In genomic region chr11:60840711-60841430, GRCh38 we compare ENCODE assay signal across 9 cellular contexts. TPM values are rescaled to one million over a fixed set of nuclear protein-coding genes. Genes with fewer than 3 reads are reported as not detected.
DNase-seq lines count a peak whose midpoint lies in the region; ATAC-seq, FAIRE-seq and TF ChIP-seq lines count a peak whose summit lies in the region.
"Had no signal": no experiment of that assay in that cellular context is flagged by ENCODE, and none has a peak within 500 bp of the region (broad histone marks: within the 10 kb centered on the region; RNA-seq: fewer than 3 reads in every experiment).

No MANE protein-coding gene starts in this region.

- POLR2A ChIA-PET in SK-N-SH (lab: Yijun Ruan, JAX) = no interaction called here

- H2AFZ ChIP-seq in SK-N-SH (ENCODE audit: low read depth) = 0 out of 2 replicates have a peak overlapping the region, but pooled peaks have one; percentile 68

- no peak overlapping the region for H3K9ac ChIP-seq in SK-N-SH

- H3K79me2 ChIP-seq in SK-N-SH (ENCODE audit: insufficient read depth) = peaks cover 37% of the 10 kb centered on the region

- DNase-seq in SK-N-SH = no peak
- peak; percentile 86 for DNase-seq in iris pigment epithelial cell (ENCODE audit: low read depth)
- no peak for DNase-seq in thoracic aorta (ENCODE audit: low spot score)
- DNase-seq in GM19239 (ENCODE audit: insufficient read length, low spot score) = no peak
- DNase-seq in NCI-H187 (lab: John Stamatoyannopoulos, UW) = no peak

- ATAC-seq in SK-N-SH treated with all-trans-retinoic acid at 6 μM for 48 hours (no peak), thoracic aorta (ENCODE audit: insufficient number of reproducible peaks, low FRiP score, low read depth) (no peak), HG02642 (IDR thresholded peaks at IDR 0.05; ENCODE audit: poor library complexity, unreplicated experiment) (no peak)

- no peaks in the 10 kb centered on the region for H3K9me2 ChIP-seq in SK-N-SH

- H3K36me3 ChIP-seq in SK-N-SH (replicated peaks in 1 of 2; ENCODE audit: control insufficient read depth in 1 of 2, insufficient read depth in 2 of 2, low read length in 1 of 2) = peaks cover 0 to 3% of the 10 kb centered on the region in 2 experiments
- no peaks in the 10 kb centered on the region for H3K36me3 ChIP-seq in thoracic aorta

- H3K27ac ChIP-seq in SK-N-SH (ENCODE audit: low read depth in 2 of 2, low read length in 1 of 2) (peak overlapping the region in 1 of 2 experiments; percentile 66; a peak in 1 of 4 replicates), angular gyrus (ENCODE audit: low read depth, low read length) (peak overlapping the region; percentile 2), thoracic aorta (peak overlapping the region; percentile 73 to 77)

- H3K9me3 ChIP-seq in SK-N-SH (no peaks in the 10 kb centered on the region), thoracic aorta (no peaks in the 10 kb centered on the region)

- FAIRE-seq in GM19239 (lab: Jason Lieb, UNC) = no peak

- TF ChIP-seq EP300 in SK-N-SH (IDR thresholded peaks at IDR 0.05; ENCODE audit: borderline replicate concordance in 1 of 2, low read depth in 1 of 2, low read length in 1 of 2) = no peak

- H3F3A ChIP-seq in SK-N-SH (replicated peaks; ENCODE audit: insufficient read depth) = no peaks in the 10 kb centered on the region

- H3K4me2 ChIP-seq in SK-N-SH = no peak overlapping the region

- no peaks in the 10 kb centered on the region for H3K27me3 ChIP-seq in SK-N-SH (ENCODE audit: insufficient read depth)
- H3K27me3 ChIP-seq in thoracic aorta (replicated peaks; ENCODE audit: insufficient read depth) = no peaks in the 10 kb centered on the region

- H3K4me3 ChIP-seq in SK-N-SH (ENCODE audit: low read depth in 2 of 2, low read length in 1 of 2) = no peak overlapping the region
- H3K4me3 ChIP-seq in thoracic aorta = peak overlapping the region; percentile 76

- CTCF ChIA-PET in SK-N-SH (lab: Yijun Ruan, JAX) = interaction anchor here (2.6 to 23.7 kb wide), 2 partner anchors 9 to 55 kb away, joined by 16 to 550 read pairs; partner anchors contain the start of gene PRPF19

- TF ChIP-seq CTCF in SK-N-SH (IDR thresholded peaks at IDR 0.05) (no peak), thoracic aorta (IDR thresholded peaks at IDR 0.05) (no peak)

- no peaks in the 10 kb centered on the region; the same call in 1 of the 2 replicates for H4K20me1 ChIP-seq in SK-N-SH (ENCODE audit: insufficient read depth)

- 92% methylated on average over 11 of the region's 12 CpGs for WGBS in SK-N-SH (ENCODE audit: low lambda C conversion rate)

- no peak for TF ChIP-seq RAD21 in SK-N-SH (IDR thresholded peaks at IDR 0.05; ENCODE audit: low read length)

- H3K4me1 ChIP-seq in SK-N-SH (ENCODE audit: control insufficient read depth in 1 of 2, insufficient read depth in 2 of 2, low read depth in 1 of 2, low read length in 1 of 2) = peaks cover 0 to 34% of the 10 kb centered on the region in 2 experiments; a peak in 3 of 4 replicates
- H3K4me1 ChIP-seq in thoracic aorta (ENCODE audit: control insufficient read depth in 1 of 2, low read depth in 2 of 2) = peaks cover 28 to 42% of the 10 kb centered on the region in 2 donors

TF ChIP-seq in SK-N-SH, 30 proteins besides CTCF, POLR2A, EP300 and RAD21 (continues in another document):
- TF ChIP-seq RXRA (IDR thresholded peaks at IDR 0.05; ENCODE audit: borderline replicate concordance, low read depth) (no peak), PBX3 (IDR thresholded peaks at IDR 0.05) (no peak), GATA2 (CRISPR knock-in tag; IDR thresholded peaks at IDR 0.05) (no peak), SIN3A (IDR thresholded peaks at IDR 0.05; ENCODE audit: borderline replicate concordance, low read depth, low read length) (no peak), MEF2A (IDR thresholded peaks at IDR 0.05; ENCODE audit: borderline replicate concordance, low read depth) (no peak), IRF3 (IDR thresholded peaks at IDR 0.05; ENCODE audit: low read depth, low read length) (no peak), EZH2phosphoT487 (IDR thresholded peaks at IDR 0.05; ENCODE audit: borderline replicate concordance, low read depth) (no peak), CHD2 (IDR thresholded peaks at IDR 0.05; ENCODE audit: low read length, partially characterized antibody) (no peak), NRF1 (IDR thresholded peaks at IDR 0.05; ENCODE audit: low read depth, low read length) (no peak), FOXJ3 (CRISPR knock-in tag; IDR thresholded peaks at IDR 0.05) (no peak), YY1 (IDR thresholded peaks at IDR 0.05; ENCODE audit: low read depth) (no peak), GABPA (IDR thresholded peaks at IDR 0.05; ENCODE audit: low read depth) (no peak), MXI1 (IDR thresholded peaks at IDR 0.05; ENCODE audit: low read depth, low read length) (no peak), RCOR1 (IDR thresholded peaks at IDR 0.05; ENCODE audit: low read length) (no peak)

TF ChIP-seq in SK-N-SH treated with all-trans-retinoic acid at 6 μM for 48 hours, 23 proteins besides CTCF, POLR2A, EP300 and RAD21 (continues in another document):
- TF ChIP-seq PATZ1 (CRISPR knock-in tag; IDR thresholded peaks at IDR 0.05; ENCODE audit: borderline replicate concordance) (no peak), TSHZ2 (CRISPR knock-in tag; IDR thresholded peaks at IDR 0.05) (no peak), ZNF70 (CRISPR knock-in tag; IDR thresholded peaks at IDR 0.05) (no peak), GLIS3 (CRISPR knock-in tag; IDR thresholded peaks at IDR 0.05) (no peak), ZFP3 (CRISPR knock-in tag; IDR thresholded peaks at IDR 0.05) (no peak), ESRRG (CRISPR knock-in tag; IDR thresholded peaks at IDR 0.05) (no peak), CSRNP3 (CRISPR knock-in tag; IDR thresholded peaks at IDR 0.05) (no peak), ZNF8 (CRISPR knock-in tag; IDR thresholded peaks at IDR 0.05) (no peak), ZFP30 (CRISPR knock-in tag; IDR thresholded peaks at IDR 0.05) (no peak), CSDC2 (CRISPR knock-in tag; IDR thresholded peaks at IDR 0.05) (no peak), ISL1 (CRISPR knock-in tag; IDR thresholded peaks at IDR 0.05) (no peak)

RNA-seq across cellular contexts. Expression of gene CCDC86, which starts 1.0 kb away (rescaled TPM):
- 26.1 and 34.7 TPM in 2 replicates for polyA plus RNA-seq in SK-N-SH (2012; rRNA removed)
- polyA plus RNA-seq in SK-N-SH (2012; cell fraction: cytosol; rRNA removed) = 17.2 and 22.7 TPM in 2 replicates
- 28.2 and 44.0 TPM in 2 replicates for polyA plus RNA-seq in SK-N-SH (2012; cell fraction: nucleus; rRNA removed)
- total RNA-seq in thoracic aorta = 10 to 100 TPM; 13.5 to 23.8 TPM

RNA-seq across cellular contexts. Expression of gene PTGDR2, which starts 14.9 kb away (rescaled TPM):
- 0.02 TPM in 1 of 2 replicates, not detected in the other for polyA plus RNA-seq in SK-N-SH (2012; rRNA removed)
- polyA plus RNA-seq in SK-N-SH (2012; cell fraction: cytosol; rRNA removed) = 0.01 TPM in 1 of 2 replicates, not detected in the other
- 0.05 and 0.12 TPM in 2 replicates for polyA plus RNA-seq in SK-N-SH (2012; cell fraction: nucleus; rRNA removed)
- under 1 TPM; 0.21 to 0.68 TPM for total RNA-seq in thoracic aorta

RNA-seq across cellular contexts. Expression of gene ZP1, which starts 26.5 kb away (rescaled TPM):
- not detected in 2 replicates for polyA plus RNA-seq in SK-N-SH (2012; rRNA removed)
- polyA plus RNA-seq in SK-N-SH (2012; cell fraction: cytosol; rRNA removed) = 0.01 TPM in 1 of 2 replicates, not detected in the other
- 0.37 and 0.79 TPM in 2 replicates for polyA plus RNA-seq in SK-N-SH (2012; cell fraction: nucleus; rRNA removed)
- not detected for total RNA-seq in thoracic aorta
- total RNA-seq: T-helper 1 cell treated with Interleukin-12 subunit alpha and Interleukin-12 subunit beta and Interleukin-4 antibody, amounts not matched to agents 30 ng/mL and 1 ng/mL, for 36 hours had no signal

RNA-seq across cellular contexts. Expression of gene MS4A10, which starts 55.7 kb away (rescaled TPM):
- polyA plus RNA-seq in SK-N-SH (2012; rRNA removed) = not detected in 2 replicates
- polyA plus RNA-seq in SK-N-SH (2012; cell fraction: cytosol; rRNA removed) = not detected in 2 replicates
- not detected in 2 replicates for polyA plus RNA-seq in SK-N-SH (2012; cell fraction: nucleus; rRNA removed)
- not detected for total RNA-seq in thoracic aorta
- total RNA-seq: T-helper 1 cell treated with Interleukin-12 subunit alpha and Interleukin-12 subunit beta and Interleukin-4 antibody, amounts not matched to agents 30 ng/mL and 1 ng/mL, for 36 hours had no signal
